Comparison of ENCODE assay signal across 21 cellular contexts in the genomic region with DNA sequence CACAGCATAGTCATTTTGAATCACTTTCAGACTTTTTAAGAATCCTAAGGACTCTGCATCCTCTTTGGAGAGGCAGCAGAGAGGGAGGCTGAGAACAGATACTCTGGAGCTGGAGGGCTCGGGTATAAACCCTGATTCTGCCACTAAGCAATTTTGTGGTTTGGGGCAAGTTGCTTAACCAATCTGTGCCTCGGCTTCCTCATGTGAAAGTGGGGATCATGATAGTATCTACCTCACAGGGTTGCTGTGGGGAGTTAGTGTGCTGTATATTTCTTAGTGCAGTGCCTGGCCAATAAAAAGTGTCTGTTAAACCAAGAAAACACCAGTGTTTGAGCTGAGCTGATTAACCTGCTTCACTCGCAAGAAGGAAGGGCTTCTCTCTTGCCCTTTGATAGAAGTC. TPM values are rescaled to one million over a fixed set of nuclear protein-coding genes. Genes with fewer than 3 reads are reported as not detected.
DNase-seq lines count a peak whose midpoint lies in the region; ATAC-seq and TF ChIP-seq lines count a peak whose summit lies in the region.
"Had no signal": no experiment of that assay in that cellular context is flagged by ENCODE, and none has a peak within 500 bp of the region (broad histone marks: within the 10 kb centered on the region; RNA-seq: fewer than 3 reads in every experiment).

No MANE protein-coding gene starts in this region.

- peaks cover 58% of the 10 kb centered on the region for H3K36me3 Mint-ChIP-seq in activated naive CD4-positive, alpha-beta T cell treated with anti-CD3 and anti-CD28 coated beads, Interleukin-2, amount 10 ng/mL, durations not matched to agents 7 days and 5 days
- peaks cover 96% of the 10 kb centered on the region for H3K36me3 Mint-ChIP-seq in stimulated activated effector memory CD8-positive, alpha-beta T cell treated with anti-CD3 and anti-CD28 coated beads, Interleukin-12 subunit alpha, Interleukin-12 subunit beta, amount 100 ng/mL, for 72 hours

- no peaks in the 10 kb centered on the region for H3K9me3 Mint-ChIP-seq in activated naive CD4-positive, alpha-beta T cell treated with anti-CD3 and anti-CD28 coated beads, Interleukin-2, amount 10 ng/mL, durations not matched to agents 7 days and 5 days
- no peaks in the 10 kb centered on the region for H3K9me3 Mint-ChIP-seq in stimulated activated effector memory CD8-positive, alpha-beta T cell treated with anti-CD3 and anti-CD28 coated beads, Interleukin-12 subunit alpha, Interleukin-12 subunit beta, amount 100 ng/mL, for 72 hours
- H3K9me3 Mint-ChIP-seq: activated naive CD4-positive, alpha-beta T cell treated with anti-CD3 and anti-CD28 coated beads, Interleukin-2, amount 50 U/mL, for 24 hours; GM23338 had no signal

- 0 out of 2 replicates have a peak overlapping the region, but pooled peaks have one; percentile 9 for H3K27ac ChIP-seq in VCaP
- H3K27ac ChIP-seq: esophagus muscularis mucosa, hepatocyte, parathyroid adenoma, suprapubic skin had no signal

- DNase-seq in activated naive CD4-positive, alpha-beta T cell treated with anti-CD3 and anti-CD28 coated beads, Interleukin-2, amount 10 ng/mL, durations not matched to agents 7 days and 5 days, result no peak
- DNase-seq in activated naive CD4-positive, alpha-beta T cell (lab: John Stamatoyannopoulos, UW), result no peak
- peak; percentile 69 for DNase-seq in Jurkat, Clone E6-1 (ENCODE audit: low read depth, low spot score)
- DNase-seq in stimulated activated effector memory CD8-positive, alpha-beta T cell treated with anti-CD3 and anti-CD28 coated beads, Interleukin-12 subunit alpha, Interleukin-12 subunit beta, amount 100 ng/mL, for 72 hours (ENCODE audit: low spot score in 2 of 2), result peak in 1 of 2 donors; percentile 45
- DNase-seq in SIG-M5 (lab: John Stamatoyannopoulos, UW) (no peak), foreskin melanocyte (no peak)
- no peak for DNase-seq in stimulated activated CD4-positive, alpha-beta T cell treated with anti-CD3 and anti-CD28 coated beads, Interleukin-2, amount 100 ng/mL, for 24 hours
- DNase-seq: activated CD4-positive, CD25-positive, alpha-beta regulatory T cell treated with anti-CD3 and anti-CD28 coated beads, Interleukin-2, amount 50 U/mL, for 72 hours; caudate nucleus; DMS79 treated with DMSO at 0.1 percent for 48 hours; NCI-H1694 treated with DMSO at 0.1 percent for 48 hours; NCI-H524 treated with DMSO at 0.1 percent for 48 hours; stimulated activated CD4-positive, alpha-beta T cell treated with anti-CD3 and anti-CD28 coated beads, Interleukin-1b, Interleukin-23, amount 100 ng/mL, for 48 hours had no signal

- H3K27ac Mint-ChIP-seq in activated naive CD4-positive, alpha-beta T cell treated with anti-CD3 and anti-CD28 coated beads, Interleukin-2, amount 10 ng/mL, durations not matched to agents 7 days and 5 days, result peak overlapping the region; percentile 47
- H3K27ac Mint-ChIP-seq in stimulated activated effector memory CD8-positive, alpha-beta T cell treated with anti-CD3 and anti-CD28 coated beads, Interleukin-12 subunit alpha, Interleukin-12 subunit beta, amount 100 ng/mL, for 72 hours, result no peak overlapping the region

- H3K4me1 Mint-ChIP-seq in activated naive CD4-positive, alpha-beta T cell treated with anti-CD3 and anti-CD28 coated beads, Interleukin-2, amount 10 ng/mL, durations not matched to agents 7 days and 5 days, result peaks cover 33% of the 10 kb centered on the region
- peaks cover 20% of the 10 kb centered on the region for H3K4me1 Mint-ChIP-seq in stimulated activated effector memory CD8-positive, alpha-beta T cell treated with anti-CD3 and anti-CD28 coated beads, Interleukin-12 subunit alpha, Interleukin-12 subunit beta, amount 100 ng/mL, for 72 hours

- H3K27me3 Mint-ChIP-seq in activated naive CD4-positive, alpha-beta T cell treated with anti-CD3 and anti-CD28 coated beads, Interleukin-2, amount 10 ng/mL, durations not matched to agents 7 days and 5 days, result no peaks in the 10 kb centered on the region
- H3K27me3 Mint-ChIP-seq: activated naive CD4-positive, alpha-beta T cell treated with anti-CD3 and anti-CD28 coated beads, Interleukin-2, amount 50 U/mL, for 24 hours had no signal

- no peak for TF ChIP-seq CTCF in VCaP (conservative IDR thresholded peaks at IDR 0.05)

- H3K4me3 Mint-ChIP-seq in activated naive CD4-positive, alpha-beta T cell treated with anti-CD3 and anti-CD28 coated beads, Interleukin-2, amount 10 ng/mL, durations not matched to agents 7 days and 5 days, result no peak overlapping the region
- no peak overlapping the region for H3K4me3 Mint-ChIP-seq in stimulated activated effector memory CD8-positive, alpha-beta T cell treated with anti-CD3 and anti-CD28 coated beads, Interleukin-12 subunit alpha, Interleukin-12 subunit beta, amount 100 ng/mL, for 72 hours
- H3K4me3 Mint-ChIP-seq: activated naive CD4-positive, alpha-beta T cell treated with anti-CD3 and anti-CD28 coated beads, Interleukin-2, amount 50 U/mL, for 24 hours; GM23338 had no signal

- no peak overlapping the region for H3K4me3 ChIP-seq in Jurkat, Clone E6-1 (ENCODE audit: low read length)
- H3K4me3 ChIP-seq: esophagus muscularis mucosa, GM23338, hepatocyte, smooth muscle cell, suprapubic skin had no signal

- CTCF ChIA-PET in activated naive CD4-positive, alpha-beta T cell treated with anti-CD3 and anti-CD28 coated beads, Interleukin-2, amount 10 ng/mL, durations not matched to agents 7 days and 5 days (lab: Charles Lee), result interaction anchor here (0.8 to 7.5 kb wide), 9 partner anchors 9 to 274 kb away, joined by 3 to 36 read pairs (median 3); no protein-coding TSS in a partner anchor

- ATAC-seq in stimulated activated effector memory CD8-positive, alpha-beta T cell treated with anti-CD3 and anti-CD28 coated beads, Interleukin-12 subunit alpha, Interleukin-12 subunit beta, amount 100 ng/mL, for 72 hours, result peak; percentile 38
- ATAC-seq: GM23338 had no signal

RNA-seq across cellular contexts. Expression of a gene that starts 34.0 kb away (rescaled TPM):
- 3.6 TPM for polyA plus RNA-seq in Jurkat, Clone E6-1 (2012; ENCODE audit: insufficient read depth, insufficient read length)

RNA-seq across cellular contexts. Expression of a gene that starts 38.1 kb away (rescaled TPM):
- 405 TPM for polyA plus RNA-seq in Jurkat, Clone E6-1 (2012; ENCODE audit: insufficient read depth, insufficient read length)
